Comparison of ENCODE assay signal across 3 cellular contexts in the genomic region with DNA sequence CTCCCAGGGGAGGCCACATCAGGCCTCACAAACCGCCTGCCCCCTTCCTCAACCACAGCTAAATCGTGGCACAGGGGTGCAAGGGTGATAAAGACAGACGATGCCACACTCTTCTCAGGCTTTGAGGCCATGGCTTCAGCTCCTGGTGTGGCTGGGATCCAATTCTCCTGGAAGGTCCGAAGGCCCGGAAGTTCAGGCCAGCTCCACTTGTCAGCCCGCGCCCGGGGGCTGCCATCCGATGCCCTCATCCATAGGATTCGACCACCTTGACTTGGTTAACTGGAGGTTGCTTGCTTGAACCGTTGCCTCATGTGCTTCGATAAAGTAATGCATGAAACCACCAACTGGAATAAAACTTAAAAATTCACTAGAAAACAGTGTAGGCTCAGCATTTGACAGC. TPM values are rescaled to one million over a fixed set of nuclear protein-coding genes. Genes with fewer than 3 reads are reported as not detected.
"Had no signal": no experiment of that assay in that cellular context is flagged by ENCODE, and none has a peak within 500 bp of the region (broad histone marks: within the 10 kb centered on the region; RNA-seq: fewer than 3 reads in every experiment).

No MANE protein-coding gene starts in this region.

- DNase-seq: GDM1, GF-D8 had no signal

- ATAC-seq: GM12878 had no signal

RNA-seq across cellular contexts. Expression of a gene that starts 8.2 kb away (rescaled TPM):
- total RNA-seq: GM12878 had no signal
